ENCODE assay signal across 9 cellular contexts in genomic region chr9:27572036-27572435, GRCh38. TPM values are rescaled to one million over a fixed set of nuclear protein-coding genes. Genes with fewer than 3 reads are reported as not detected.
A peak's percentile ranks its signal among the peaks of the same experiment; 100 is the strongest.
DNase-seq lines count a peak whose midpoint lies in the region; ATAC-seq, FAIRE-seq and TF ChIP-seq lines count a peak whose summit lies in the region.
"Had no signal": no experiment of that assay in that cellular context is flagged by ENCODE, and none has a peak within 500 bp of the region (broad histone marks: within the 10 kb centered on the region; RNA-seq: fewer than 3 reads in every experiment).

No MANE protein-coding gene starts in this region.

- H3K27me3 ChIP-seq in GM23338 (ENCODE audit: insufficient read depth) = peaks cover 8% of the 10 kb centered on the region
- no peaks in the 10 kb centered on the region for H3K27me3 ChIP-seq in gastroesophageal sphincter

- TF ChIP-seq CTCF in GM23338 (conservative IDR thresholded peaks at IDR 0.05; ENCODE audit: low read depth in 2 of 2) = no peak
- no peak for TF ChIP-seq CTCF in VCaP (conservative IDR thresholded peaks at IDR 0.05)
- TF ChIP-seq CTCF in gastroesophageal sphincter (IDR thresholded peaks at IDR 0.05) = no peak

- no peak for TF ChIP-seq POLR2A in gastroesophageal sphincter (IDR thresholded peaks at IDR 0.05)

- peaks cover 8% of the 10 kb centered on the region; the same call in 1 of the 2 replicates for H4K20me1 ChIP-seq in GM23338 (replicated peaks; ENCODE audit: insufficient read depth)

- FAIRE-seq in frontal cortex (lab: Jason Lieb, UNC) = no peak

- peaks cover 3% of the 10 kb centered on the region; the same call in 1 of the 3 replicates for H3K9me3 Mint-ChIP-seq in GM23338

- peak overlapping the region; percentile 90 for H3K4me3 Mint-ChIP-seq in GM23338

- WGBS in gastroesophageal sphincter (ENCODE audit: low coverage in 1 of 2), 2 donors = 40 to 45% methylated on average over 3 to 4 of the region's 4 CpGs

- H2AFZ ChIP-seq in GM23338 = no peak overlapping the region

- H3K9me3 ChIP-seq in gastroesophageal sphincter = no peaks in the 10 kb centered on the region

- H3F3A ChIP-seq in GM23338 (replicated peaks; ENCODE audit: low read depth) = no peaks in the 10 kb centered on the region

- H3K9me2 ChIP-seq in GM23338 (ENCODE audit: insufficient read depth) = no peaks in the 10 kb centered on the region

- H3K4me2 ChIP-seq in GM23338 = peak overlapping the region; percentile 86

- peak overlapping the region; percentile 95; the same call in 1 of the 2 replicates for H3K27ac Mint-ChIP-seq in GM23338

- DNase-seq in GM23338 (ENCODE audit: low spot score) (no peak), renal cortical epithelial cell (ENCODE audit: low read depth) (peak; percentile 24), cerebellar nuclear complex (lab: John Stamatoyannopoulos, UW) (no peak), ureter (ENCODE audit: low spot score) (no peak), frontal cortex (ENCODE audit: low spot score in 2 of 2) (no peak)

- H3K27me3 Mint-ChIP-seq in GM23338 (ENCODE audit: insufficient read depth, low read depth, poor library complexity) = peaks cover 10% of the 10 kb centered on the region

- H3K4me1 Mint-ChIP-seq in GM23338 = peaks cover 18% of the 10 kb centered on the region

- H3K4me3 ChIP-seq in GM23338 (peak overlapping the region; percentile 89), gastroesophageal sphincter (peak overlapping the region; percentile 62 to 85)

- ATAC-seq in GM23338 = no peak
- no peak for ATAC-seq in gastroesophageal sphincter
- no peak for ATAC-seq in GM21717 (IDR thresholded peaks at IDR 0.05; ENCODE audit: unreplicated experiment)

- H3K27ac ChIP-seq in GM23338 (ENCODE audit: low read depth) = no peak overlapping the region
- peak overlapping the region; percentile 73 for H3K27ac ChIP-seq in VCaP
- peak overlapping the region; percentile 89 to 100 (median 98) for H3K27ac ChIP-seq in gastroesophageal sphincter

- peaks cover 50% of the 10 kb centered on the region for H3K79me2 ChIP-seq in GM23338 (replicated peaks; ENCODE audit: insufficient read depth)

- TF ChIP-seq EP300 in gastroesophageal sphincter (IDR thresholded peaks at IDR 0.05) = no peak

- H3K36me3 Mint-ChIP-seq in GM23338 (ENCODE audit: low read depth) = peaks cover 4% of the 10 kb centered on the region; the same call in 1 of the 3 replicates

- H3K36me3 ChIP-seq in GM23338 (ENCODE audit: insufficient read depth) (no peaks in the 10 kb centered on the region), gastroesophageal sphincter (no peaks in the 10 kb centered on the region)

- peaks cover 10% of the 10 kb centered on the region; the same call in 1 of the 2 replicates for H3K4me1 ChIP-seq in GM23338 (ENCODE audit: insufficient read depth)
- H3K4me1 ChIP-seq in gastroesophageal sphincter = peaks cover 0 to 35% (median 5%) of the 10 kb centered on the region in 3 donors

TF ChIP-seq in GM23338, 12 proteins besides CTCF, POLR2A, EP300 and RAD21 (continues in another document):
- no peak for TF ChIP-seq ZNF462 (CRISPR knock-in tag; IDR thresholded peaks at IDR 0.05)
- TF ChIP-seq JUNB (IDR thresholded peaks at IDR 0.05; ENCODE audit: unreplicated experiment) = no peak
- TF ChIP-seq EZH2 (IDR thresholded peaks at IDR 0.05; ENCODE audit: low read depth, unreplicated experiment) = no peak
- TF ChIP-seq ZNF114 (CRISPR knock-in tag; IDR thresholded peaks at IDR 0.05) = no peak
- no peak for TF ChIP-seq ETS1 (IDR thresholded peaks at IDR 0.05)
- no peak for TF ChIP-seq POLR2AphosphoS5 (IDR thresholded peaks at IDR 0.05; ENCODE audit: low read depth)
- no peak for TF ChIP-seq ZNF331 (CRISPR knock-in tag; IDR thresholded peaks at IDR 0.05; ENCODE audit: low read depth)

RNA-seq across cellular contexts. Expression of gene C9orf72, which starts 1.2 kb away (rescaled TPM):
- 27.8 and 30.9 TPM in 2 replicates for total RNA-seq in GM23338 (2014; rRNA removed; shearing (Covaris generic))
- polyA plus RNA-seq in GM23338 (2016; fragmentation: Nextera tagmentation; extraction: Ambion mirVana) = 8.6 and 11.6 TPM in 2 replicates
- total RNA-seq in gastroesophageal sphincter = 10 to 100 TPM in 3 of 4 donors, 1 to 10 TPM in 1; 8.9 to 28.3 (median 16.0) TPM
- 7.4 and 7.5 TPM in 2 replicates for total RNA-seq in renal cortical epithelial cell
- total RNA-seq in ureter = 14.8 TPM
- 53.0 TPM for total RNA-seq in frontal cortex

RNA-seq across cellular contexts. Expression of gene MOB3B, which starts 42.4 kb away (rescaled TPM):
- 12.1 and 12.4 TPM in 2 replicates for total RNA-seq in GM23338 (2014; rRNA removed; shearing (Covaris generic))
- 7.6 and 8.1 TPM in 2 replicates for polyA plus RNA-seq in GM23338 (2016; fragmentation: Nextera tagmentation; extraction: Ambion mirVana)
- total RNA-seq in gastroesophageal sphincter = 10 to 100 TPM; 10.2 to 12.4 (median 11.6) TPM
- 0.87 and 1.4 TPM in 2 replicates for total RNA-seq in renal cortical epithelial cell
- 9.4 TPM for total RNA-seq in ureter
- total RNA-seq in frontal cortex = 2.9 TPM

RNA-seq across cellular contexts. Expression of gene IFNK, which starts 47.9 kb away (rescaled TPM):
- not detected in 2 replicates for total RNA-seq in GM23338 (2014; rRNA removed; shearing (Covaris generic))
- polyA plus RNA-seq in GM23338 (2016; fragmentation: Nextera tagmentation; extraction: Ambion mirVana) = not detected in 2 replicates
- total RNA-seq in gastroesophageal sphincter (not detected), renal cortical epithelial cell (not detected in 2 replicates), ureter (not detected), frontal cortex (not detected)
- total RNA-seq: LHCN-M2 had no signal
